ENCODE assay signal across 14 cellular contexts in the genomic region with DNA sequence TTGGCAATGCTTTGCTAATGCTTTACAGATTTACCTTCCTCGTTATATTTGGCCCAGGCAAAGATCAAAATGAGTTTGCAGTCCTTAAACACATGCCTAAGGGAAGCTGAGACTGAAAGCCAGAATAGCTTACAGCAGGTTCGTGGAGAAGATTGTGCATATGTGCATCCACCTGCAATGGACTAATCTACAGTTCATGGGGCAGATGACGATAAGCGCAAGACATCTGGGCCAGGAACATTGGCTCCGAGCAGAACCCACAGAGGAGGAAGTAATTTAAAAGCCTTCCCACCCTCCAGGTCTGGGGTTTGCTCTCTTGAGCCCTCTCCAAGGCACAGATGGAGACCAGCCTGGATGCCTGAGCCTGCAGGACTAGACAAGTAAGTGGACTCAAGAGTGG.
DNase-seq lines count a peak whose midpoint lies in the region; ATAC-seq and TF ChIP-seq lines count a peak whose summit lies in the region.
"Had no signal": no experiment of that assay in that cellular context is flagged by ENCODE, and none has a peak within 500 bp of the region (broad histone marks: within the 10 kb centered on the region; RNA-seq: fewer than 3 reads in every experiment).

No MANE protein-coding gene starts in this region.

- no peak for TF ChIP-seq EP300 in suprapubic skin (IDR thresholded peaks at IDR 0.05)

- no peaks in the 10 kb centered on the region for H3K36me3 ChIP-seq in colonic mucosa
- peaks cover 4% of the 10 kb centered on the region for H3K36me3 ChIP-seq in suprapubic skin
- H3K36me3 ChIP-seq: adrenal gland had no signal

- DNase-seq in Right ventricle myocardium inferior (ENCODE audit: missing footprints): peak; percentile 40
- DNase-seq in left cardiac atrium: no peak
- DNase-seq in OCI-M1 (lab: John Stamatoyannopoulos, UW): peak; percentile 20
- no peak for DNase-seq in colonic mucosa
- no peak for DNase-seq in suprapubic skin (ENCODE audit: low spot score in 2 of 2)
- no peak for DNase-seq in HuH-7 (ENCODE audit: low spot score)
- no peak for DNase-seq in NCI-H2196 treated with DMSO at 0.1 percent for 48 hours (lab: John Stamatoyannopoulos, UW; ENCODE audit: unreplicated experiment)
- DNase-seq in HK-2 (ENCODE audit: unreplicated experiment): no peak
- DNase-seq: adrenal gland, head of caudate nucleus, kidney, psoas muscle, SW 1271 had no signal

- no peak overlapping the region for H3K9ac ChIP-seq in colonic mucosa (ENCODE audit: low read depth in 2 of 2, low read length in 2 of 2)

- H3K27ac ChIP-seq in colonic mucosa (peak overlapping the region; percentile 9), suprapubic skin (no peak overlapping the region)
- H3K27ac ChIP-seq: adrenal gland, psoas muscle had no signal

- no peak overlapping the region for H3K4me3 ChIP-seq in colonic mucosa
- peak overlapping the region; percentile 22 for H3K4me3 ChIP-seq in suprapubic skin
- H3K4me3 ChIP-seq: adrenal gland, psoas muscle had no signal

- H3K27me3 ChIP-seq in colonic mucosa (no peaks in the 10 kb centered on the region), suprapubic skin (no peaks in the 10 kb centered on the region)
- H3K27me3 ChIP-seq: adrenal gland had no signal

- no peaks in the 10 kb centered on the region for H3K4me1 ChIP-seq in colonic mucosa
- H3K4me1 ChIP-seq in suprapubic skin: peaks cover 45% of the 10 kb centered on the region
- H3K4me1 ChIP-seq: adrenal gland, psoas muscle had no signal

- ATAC-seq in Right ventricle myocardium inferior (no peak), left cardiac atrium (no peak)
- ATAC-seq: esophagus mucosa, psoas muscle had no signal

- intact Hi-C loops in Right ventricle myocardium inferior (cut with DNase I): loop anchor here (10.0 kb wide), 1 partner anchor 531 kb away; no protein-coding TSS in a partner anchor
- intact Hi-C loops in left cardiac atrium (cut with DNase I): loop anchor here (10.0 kb wide), 3 partner anchors 251 to 1011 kb away; a partner anchor contains a TSS
- intact Hi-C loops in colonic mucosa (cut with DNase I): loop anchor here (10.0 kb wide), 1 partner anchor 531 kb away; no protein-coding TSS in a partner anchor

- TF ChIP-seq POLR2A in suprapubic skin (IDR thresholded peaks at IDR 0.05): no peak

- H3K9me3 ChIP-seq in colonic mucosa (no peaks in the 10 kb centered on the region), suprapubic skin (no peaks in the 10 kb centered on the region)
- H3K9me3 ChIP-seq: adrenal gland, psoas muscle had no signal

- 58% methylated on average over 5 of the region's 5 CpGs for WGBS in suprapubic skin

- no peak for TF ChIP-seq CTCF in colonic mucosa (IDR thresholded peaks at IDR 0.05)
- TF ChIP-seq CTCF in suprapubic skin (IDR thresholded peaks at IDR 0.05): no peak

Comparison
In these comparisons a context has a peak if more than half of its experiments do, and no peak if none do; other contexts are left out.
1. DNase-seq: peak in Right ventricle myocardium inferior (single experiment) and OCI-M1 (single experiment); none in left cardiac atrium (single experiment), colonic mucosa (single experiment), suprapubic skin (0 of 2), HuH-7 (single experiment), NCI-H2196 treated with DMSO at 0.1 percent for 48 hours (single experiment) and HK-2 (single experiment).